1 cellular context compared by ENCODE assay signal in the genomic region with DNA sequence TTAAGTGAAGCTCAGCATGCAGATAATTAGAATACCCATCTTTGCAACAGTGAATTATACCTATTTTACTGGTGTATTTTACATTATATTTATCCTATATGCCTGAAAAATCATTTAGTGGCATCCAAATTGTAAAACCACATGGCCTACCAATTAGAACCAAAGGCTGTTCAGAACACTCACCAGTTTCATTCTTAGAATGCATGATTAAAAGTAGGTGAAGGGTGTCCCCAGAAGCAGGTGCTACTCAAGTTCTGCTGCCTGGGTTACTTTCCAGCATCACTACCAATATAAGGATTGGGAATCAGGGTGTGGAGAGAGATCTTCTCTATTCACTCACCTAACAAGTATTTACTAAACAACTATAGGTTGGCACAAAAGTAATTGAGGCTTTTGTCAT.
TF ChIP-seq lines count a peak whose summit lies in the region.

No MANE protein-coding gene starts in this region.

TF ChIP-seq in GM23338, 12 proteins besides CTCF, POLR2A, EP300 and RAD21:
- no peak for TF ChIP-seq ZNF331 (CRISPR knock-in tag; IDR thresholded peaks at IDR 0.05; ENCODE audit: low read depth)
- TF ChIP-seq, protein P1, sequence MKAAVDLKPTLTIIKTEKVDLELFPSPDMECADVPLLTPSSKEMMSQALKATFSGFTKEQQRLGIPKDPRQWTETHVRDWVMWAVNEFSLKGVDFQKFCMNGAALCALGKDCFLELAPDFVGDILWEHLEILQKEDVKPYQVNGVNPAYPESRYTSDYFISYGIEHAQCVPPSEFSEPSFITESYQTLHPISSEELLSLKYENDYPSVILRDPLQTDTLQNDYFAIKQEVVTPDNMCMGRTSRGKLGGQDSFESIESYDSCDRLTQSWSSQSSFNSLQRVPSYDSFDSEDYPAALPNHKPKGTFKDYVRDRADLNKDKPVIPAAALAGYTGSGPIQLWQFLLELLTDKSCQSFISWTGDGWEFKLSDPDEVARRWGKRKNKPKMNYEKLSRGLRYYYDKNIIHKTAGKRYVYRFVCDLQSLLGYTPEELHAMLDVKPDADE (IDR thresholded peaks at IDR 0.05) = no peak
- TF ChIP-seq NANOG (IDR thresholded peaks at IDR 0.05; ENCODE audit: borderline replicate concordance) = no peak
- TF ChIP-seq CREB1 (CRISPR knock-in tag; IDR thresholded peaks at IDR 0.05; ENCODE audit: low read depth) = no peak
- TF ChIP-seq ZNF114 (CRISPR knock-in tag; IDR thresholded peaks at IDR 0.05) = no peak
- TF ChIP-seq JUNB (IDR thresholded peaks at IDR 0.05; ENCODE audit: unreplicated experiment) = no peak
- TF ChIP-seq, protein P2, sequence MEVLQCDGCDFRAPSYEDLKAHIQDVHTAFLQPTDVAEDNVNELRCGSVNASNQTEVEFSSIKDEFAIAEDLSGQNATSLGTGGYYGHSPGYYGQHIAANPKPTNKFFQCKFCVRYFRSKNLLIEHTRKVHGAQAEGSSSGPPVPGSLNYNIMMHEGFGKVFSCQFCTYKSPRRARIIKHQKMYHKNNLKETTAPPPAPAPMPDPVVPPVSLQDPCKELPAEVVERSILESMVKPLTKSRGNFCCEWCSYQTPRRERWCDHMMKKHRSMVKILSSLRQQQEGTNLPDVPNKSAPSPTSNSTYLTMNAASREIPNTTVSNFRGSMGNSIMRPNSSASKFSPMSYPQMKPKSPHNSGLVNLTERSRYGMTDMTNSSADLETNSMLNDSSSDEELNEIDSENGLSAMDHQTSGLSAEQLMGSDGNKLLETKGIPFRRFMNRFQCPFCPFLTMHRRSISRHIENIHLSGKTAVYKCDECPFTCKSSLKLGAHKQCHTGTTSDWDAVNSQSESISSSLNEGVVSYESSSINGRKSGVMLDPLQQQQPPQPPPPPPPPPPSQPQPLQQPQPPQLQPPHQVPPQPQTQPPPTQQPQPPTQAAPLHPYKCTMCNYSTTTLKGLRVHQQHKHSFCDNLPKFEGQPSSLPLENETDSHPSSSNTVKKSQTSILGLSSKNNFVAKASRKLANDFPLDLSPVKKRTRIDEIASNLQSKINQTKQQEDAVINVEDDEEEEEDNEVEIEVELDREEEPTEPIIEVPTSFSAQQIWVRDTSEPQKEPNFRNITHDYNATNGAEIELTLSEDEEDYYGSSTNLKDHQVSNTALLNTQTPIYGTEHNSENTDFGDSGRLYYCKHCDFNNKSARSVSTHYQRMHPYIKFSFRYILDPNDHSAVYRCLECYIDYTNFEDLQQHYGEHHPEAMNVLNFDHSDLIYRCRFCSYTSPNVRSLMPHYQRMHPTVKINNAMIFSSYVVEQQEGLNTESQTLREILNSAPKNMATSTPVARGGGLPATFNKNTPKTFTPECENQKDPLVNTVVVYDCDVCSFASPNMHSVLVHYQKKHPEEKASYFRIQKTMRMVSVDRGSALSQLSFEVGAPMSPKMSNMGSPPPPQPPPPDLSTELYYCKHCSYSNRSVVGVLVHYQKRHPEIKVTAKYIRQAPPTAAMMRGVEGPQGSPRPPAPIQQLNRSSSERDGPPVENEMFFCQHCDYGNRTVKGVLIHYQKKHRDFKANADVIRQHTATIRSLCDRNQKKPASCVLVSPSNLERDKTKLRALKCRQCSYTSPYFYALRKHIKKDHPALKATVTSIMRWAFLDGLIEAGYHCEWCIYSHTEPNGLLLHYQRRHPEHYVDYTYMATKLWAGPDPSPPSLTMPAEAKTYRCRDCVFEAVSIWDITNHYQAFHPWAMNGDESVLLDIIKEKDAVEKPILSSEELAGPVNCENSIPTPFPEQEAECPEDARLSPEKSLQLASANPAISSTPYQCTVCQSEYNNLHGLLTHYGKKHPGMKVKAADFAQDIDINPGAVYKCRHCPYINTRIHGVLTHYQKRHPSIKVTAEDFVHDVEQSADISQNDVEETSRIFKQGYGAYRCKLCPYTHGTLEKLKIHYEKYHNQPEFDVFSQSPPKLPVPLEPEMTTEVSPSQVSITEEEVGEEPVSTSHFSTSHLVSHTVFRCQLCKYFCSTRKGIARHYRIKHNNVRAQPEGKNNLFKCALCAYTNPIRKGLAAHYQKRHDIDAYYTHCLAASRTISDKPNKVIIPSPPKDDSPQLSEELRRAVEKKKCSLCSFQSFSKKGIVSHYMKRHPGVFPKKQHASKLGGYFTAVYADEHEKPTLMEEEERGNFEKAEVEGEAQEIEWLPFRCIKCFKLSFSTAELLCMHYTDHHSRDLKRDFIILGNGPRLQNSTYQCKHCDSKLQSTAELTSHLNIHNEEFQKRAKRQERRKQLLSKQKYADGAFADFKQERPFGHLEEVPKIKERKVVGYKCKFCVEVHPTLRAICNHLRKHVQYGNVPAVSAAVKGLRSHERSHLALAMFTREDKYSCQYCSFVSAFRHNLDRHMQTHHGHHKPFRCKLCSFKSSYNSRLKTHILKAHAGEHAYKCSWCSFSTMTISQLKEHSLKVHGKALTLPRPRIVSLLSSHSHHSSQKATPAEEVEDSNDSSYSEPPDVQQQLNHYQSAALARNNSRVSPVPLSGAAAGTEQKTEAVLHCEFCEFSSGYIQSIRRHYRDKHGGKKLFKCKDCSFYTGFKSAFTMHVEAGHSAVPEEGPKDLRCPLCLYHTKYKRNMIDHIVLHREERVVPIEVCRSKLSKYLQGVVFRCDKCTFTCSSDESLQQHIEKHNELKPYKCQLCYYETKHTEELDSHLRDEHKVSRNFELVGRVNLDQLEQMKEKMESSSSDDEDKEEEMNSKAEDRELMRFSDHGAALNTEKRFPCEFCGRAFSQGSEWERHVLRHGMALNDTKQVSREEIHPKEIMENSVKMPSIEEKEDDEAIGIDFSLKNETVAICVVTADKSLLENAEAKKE (CRISPR knock-in tag; IDR thresholded peaks at IDR 0.05) = no peak
- no peak for TF ChIP-seq POLR2AphosphoS5 (IDR thresholded peaks at IDR 0.05; ENCODE audit: low read depth)
- no peak for TF ChIP-seq EZH2 (IDR thresholded peaks at IDR 0.05; ENCODE audit: low read depth, unreplicated experiment)
- no peak for TF ChIP-seq STAT1 (IDR thresholded peaks at IDR 0.05; ENCODE audit: unreplicated experiment)
- no peak for TF ChIP-seq EZH2phosphoT487 (IDR thresholded peaks at IDR 0.05; ENCODE audit: unreplicated experiment)
- TF ChIP-seq, protein P3, sequence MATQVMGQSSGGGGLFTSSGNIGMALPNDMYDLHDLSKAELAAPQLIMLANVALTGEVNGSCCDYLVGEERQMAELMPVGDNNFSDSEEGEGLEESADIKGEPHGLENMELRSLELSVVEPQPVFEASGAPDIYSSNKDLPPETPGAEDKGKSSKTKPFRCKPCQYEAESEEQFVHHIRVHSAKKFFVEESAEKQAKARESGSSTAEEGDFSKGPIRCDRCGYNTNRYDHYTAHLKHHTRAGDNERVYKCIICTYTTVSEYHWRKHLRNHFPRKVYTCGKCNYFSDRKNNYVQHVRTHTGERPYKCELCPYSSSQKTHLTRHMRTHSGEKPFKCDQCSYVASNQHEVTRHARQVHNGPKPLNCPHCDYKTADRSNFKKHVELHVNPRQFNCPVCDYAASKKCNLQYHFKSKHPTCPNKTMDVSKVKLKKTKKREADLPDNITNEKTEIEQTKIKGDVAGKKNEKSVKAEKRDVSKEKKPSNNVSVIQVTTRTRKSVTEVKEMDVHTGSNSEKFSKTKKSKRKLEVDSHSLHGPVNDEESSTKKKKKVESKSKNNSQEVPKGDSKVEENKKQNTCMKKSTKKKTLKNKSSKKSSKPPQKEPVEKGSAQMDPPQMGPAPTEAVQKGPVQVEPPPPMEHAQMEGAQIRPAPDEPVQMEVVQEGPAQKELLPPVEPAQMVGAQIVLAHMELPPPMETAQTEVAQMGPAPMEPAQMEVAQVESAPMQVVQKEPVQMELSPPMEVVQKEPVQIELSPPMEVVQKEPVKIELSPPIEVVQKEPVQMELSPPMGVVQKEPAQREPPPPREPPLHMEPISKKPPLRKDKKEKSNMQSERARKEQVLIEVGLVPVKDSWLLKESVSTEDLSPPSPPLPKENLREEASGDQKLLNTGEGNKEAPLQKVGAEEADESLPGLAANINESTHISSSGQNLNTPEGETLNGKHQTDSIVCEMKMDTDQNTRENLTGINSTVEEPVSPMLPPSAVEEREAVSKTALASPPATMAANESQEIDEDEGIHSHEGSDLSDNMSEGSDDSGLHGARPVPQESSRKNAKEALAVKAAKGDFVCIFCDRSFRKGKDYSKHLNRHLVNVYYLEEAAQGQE (IDR thresholded peaks at IDR 0.05; ENCODE audit: unreplicated experiment) = no peak
